Comparison of ENCODE assay signal across 18 cellular contexts in genomic region chr7:41114691-41115090, GRCh38.
A peak's percentile ranks its signal among the peaks of the same experiment; 100 is the strongest.
DNase-seq lines count a peak whose midpoint lies in the region; ATAC-seq, FAIRE-seq and TF ChIP-seq lines count a peak whose summit lies in the region.
"Had no signal": no experiment of that assay in that cellular context is flagged by ENCODE, and none has a peak within 500 bp of the region (broad histone marks: within the 10 kb centered on the region; RNA-seq: fewer than 3 reads in every experiment).

No MANE protein-coding gene starts in this region.

- no peaks in the 10 kb centered on the region for H3K79me2 ChIP-seq in keratinocyte (ENCODE audit: control insufficient read depth, insufficient read depth, low read length)

- H3K36me3 ChIP-seq in breast epithelium (no peaks in the 10 kb centered on the region), RWPE2 (ENCODE audit: low read depth) (no peaks in the 10 kb centered on the region), keratinocyte (ENCODE audit: control insufficient read depth in 2 of 2, extremely low read depth in 1 of 2, insufficient read depth in 2 of 2, low read length in 2 of 2) (no peaks in the 10 kb centered on the region), colonic mucosa (no peaks in the 10 kb centered on the region)
- H3K36me3 ChIP-seq: BLaER1 had no signal

- peaks cover 16% of the 10 kb centered on the region for H3K4me1 Mint-ChIP-seq in MCF 10A (ENCODE audit: insufficient read depth, unreplicated experiment)
- H3K4me1 Mint-ChIP-seq: CD4-positive, CD25-positive, alpha-beta regulatory T cell had no signal

- CTCF ChIA-PET in MCF 10A (lab: Yijun Ruan, JAX), result interaction anchor here (0.5 kb wide), 1 partner anchor 321 kb away, joined by 4 read pairs; no protein-coding TSS in a partner anchor

- no peaks in the 10 kb centered on the region for H3K9me3 Mint-ChIP-seq in MCF 10A (ENCODE audit: unreplicated experiment)

- BruUV-seq in MCF 10A (replicated peaks; lab: Mats Ljungman, UMichigan), result no TSS peak

- no peaks in the 10 kb centered on the region for H3K27me3 Mint-ChIP-seq in MCF 10A (ENCODE audit: insufficient read depth, unreplicated experiment)
- H3K27me3 Mint-ChIP-seq: CD4-positive, CD25-positive, alpha-beta regulatory T cell had no signal

- H3K27ac Mint-ChIP-seq in MCF 10A (ENCODE audit: low read depth, unreplicated experiment), result peak overlapping the region; percentile 35
- H3K27ac Mint-ChIP-seq: CD4-positive, CD25-positive, alpha-beta regulatory T cell had no signal

- POLR2A ChIA-PET in MCF 10A (lab: Yijun Ruan, JAX), result no interaction called here

- H3K4me3 Mint-ChIP-seq in MCF 10A (ENCODE audit: unreplicated experiment), result no peak overlapping the region
- H3K4me3 Mint-ChIP-seq: CD4-positive, CD25-positive, alpha-beta regulatory T cell had no signal

- H3K27ac ChIP-seq in breast epithelium, result no peak overlapping the region
- H3K27ac ChIP-seq in RWPE2 (ENCODE audit: poor library complexity, severe bottlenecking), result peak overlapping the region; percentile 99
- peak overlapping the region; percentile 24 for H3K27ac ChIP-seq in keratinocyte (ENCODE audit: control insufficient read depth, insufficient read depth, low read length)
- H3K27ac ChIP-seq in colonic mucosa, result no peak overlapping the region
- H3K27ac ChIP-seq: BLaER1 had no signal

- TF ChIP-seq POLR2A in breast epithelium (IDR thresholded peaks at IDR 0.05), result no peak

- DNase-seq in MCF 10A (ENCODE audit: unreplicated experiment) (no peak), breast epithelium (ENCODE audit: low spot score in 2 of 2) (no peak), RWPE2 (ENCODE audit: low spot score) (no peak), keratinocyte (ENCODE audit: low read depth, low spot score) (no peak), colonic mucosa (no peak)
- DNase-seq in activated naive CD4-positive, alpha-beta T cell treated with anti-CD3 and anti-CD28 coated beads, Interleukin-2, amount 50 U/mL, for 16 hours, result no peak
- DNase-seq: 8988T; AML-193; CD4-positive, CD25-positive, alpha-beta regulatory T cell; DMS79 had no signal

- H3K9me3 ChIP-seq in breast epithelium, result no peaks in the 10 kb centered on the region
- no peaks in the 10 kb centered on the region for H3K9me3 ChIP-seq in RWPE2 (ENCODE audit: severe bottlenecking)
- no peaks in the 10 kb centered on the region for H3K9me3 ChIP-seq in keratinocyte (ENCODE audit: control insufficient read depth, low read depth, low read length)
- H3K9me3 ChIP-seq in colonic mucosa, result no peaks in the 10 kb centered on the region
- H3K9me3 ChIP-seq: BLaER1 had no signal

- H3K4me1 ChIP-seq in breast epithelium (no peaks in the 10 kb centered on the region), RWPE2 (ENCODE audit: insufficient read depth, poor library complexity, severe bottlenecking) (peaks cover 46% of the 10 kb centered on the region), keratinocyte (ENCODE audit: control insufficient read depth, extremely low read depth, insufficient read depth, low read length) (peaks cover 47% of the 10 kb centered on the region), colonic mucosa (no peaks in the 10 kb centered on the region)
- H3K4me1 ChIP-seq: BLaER1 had no signal

- ATAC-seq in RWPE2 (ENCODE audit: low read depth) (no peak), HG03457 (IDR thresholded peaks at IDR 0.05; ENCODE audit: unreplicated experiment) (no peak), HG02623 (IDR thresholded peaks at IDR 0.05; ENCODE audit: unreplicated experiment) (no peak)
- ATAC-seq: GM12878, HCT116, HepG2 had no signal

- no peaks in the 10 kb centered on the region for H3K9me1 ChIP-seq in keratinocyte (ENCODE audit: control insufficient read depth, extremely low read depth, insufficient read depth, low read length)

- no peak for FAIRE-seq in keratinocyte (lab: Jason Lieb, UNC)
- FAIRE-seq: GM12878, GM18507, HepG2, HTR-8/SVneo had no signal

- dilution Hi-C loops in keratinocyte (cut with MboI; ENCODE audit: extremely low pct_ligation_motif_present, low sequenced_read_pairs), result no loop called here

- H2AFZ ChIP-seq in keratinocyte (ENCODE audit: control insufficient read depth, low read length), result no peak overlapping the region

- no peak overlapping the region for H3K4me2 ChIP-seq in keratinocyte (ENCODE audit: control insufficient read depth, extremely low read depth, insufficient read depth, low read depth, low read length)
- H3K4me2 ChIP-seq: BLaER1 had no signal

- H3K4me3 ChIP-seq in breast epithelium (no peak overlapping the region), RWPE2 (ENCODE audit: severe bottlenecking) (no peak overlapping the region), keratinocyte (ENCODE audit: control insufficient read depth in 2 of 3, extremely low read depth in 1 of 3, insufficient read depth in 2 of 3, low read depth in 1 of 3, low read length in 3 of 3) (no peak overlapping the region), colonic mucosa (no peak overlapping the region)
- H3K4me3 ChIP-seq: BLaER1, GM12878 had no signal

- H3K9ac ChIP-seq in keratinocyte (ENCODE audit: control insufficient read depth, extremely low read depth, insufficient read depth, low read length), result no peak overlapping the region
- no peak overlapping the region for H3K9ac ChIP-seq in colonic mucosa (ENCODE audit: low read depth in 2 of 2, low read length in 2 of 2)
- H3K9ac ChIP-seq: BLaER1 had no signal

- H3K36me3 Mint-ChIP-seq in MCF 10A (ENCODE audit: insufficient read depth, unreplicated experiment), result no peaks in the 10 kb centered on the region
- H3K36me3 Mint-ChIP-seq: CD4-positive, CD25-positive, alpha-beta regulatory T cell had no signal

- H4K20me1 ChIP-seq in keratinocyte (ENCODE audit: control insufficient read depth, extremely low read depth, insufficient read depth, low read length), result no peaks in the 10 kb centered on the region
- H4K20me1 ChIP-seq: BLaER1 had no signal

- H3K27me3 ChIP-seq in breast epithelium (no peaks in the 10 kb centered on the region), RWPE2 (ENCODE audit: insufficient read depth, poor library complexity, severe bottlenecking) (no peaks in the 10 kb centered on the region), keratinocyte (ENCODE audit: control insufficient read depth, extremely low read depth, insufficient read depth, low read length) (no peaks in the 10 kb centered on the region), colonic mucosa (no peaks in the 10 kb centered on the region)
- H3K27me3 ChIP-seq: BLaER1 had no signal

- TF ChIP-seq CTCF in MCF 10A (IDR thresholded peaks at IDR 0.05; ENCODE audit: unreplicated experiment) (no peak), breast epithelium (IDR thresholded peaks at IDR 0.05) (no peak), RWPE2 (IDR thresholded peaks at IDR 0.05; ENCODE audit: poor library complexity, severe bottlenecking) (no peak), keratinocyte (optimal IDR thresholded peaks at IDR 0.05 in 1 of 3, IDR thresholded peaks at IDR 0.05 in 1 of 3, conservative IDR thresholded peaks at IDR 0.05 in 1 of 3; ENCODE audit: extremely low read depth in 1 of 3, insufficient read depth in 2 of 3, low read length in 3 of 3) (no peak), colonic mucosa (IDR thresholded peaks at IDR 0.05) (no peak)

- intact Hi-C loops in MCF 10A (cut with micrococcal nuclease), result loop anchor here (5.0 kb wide), 1 partner anchor 107 kb away; no protein-coding TSS in a partner anchor
- intact Hi-C loops in breast epithelium (cut with DNase I; ENCODE audit: low total_unique reads), result no loop called here
- intact Hi-C loops in colonic mucosa (cut with DNase I), result no loop called here

Comparison
In these comparisons a context has a peak if more than half of its experiments do, and no peak if none do; other contexts are left out.
1. H3K27ac ChIP-seq: peak in RWPE2 (single experiment) and keratinocyte (single experiment); none in breast epithelium (0 of 2) and colonic mucosa (single experiment).